In the genomic region with DNA sequence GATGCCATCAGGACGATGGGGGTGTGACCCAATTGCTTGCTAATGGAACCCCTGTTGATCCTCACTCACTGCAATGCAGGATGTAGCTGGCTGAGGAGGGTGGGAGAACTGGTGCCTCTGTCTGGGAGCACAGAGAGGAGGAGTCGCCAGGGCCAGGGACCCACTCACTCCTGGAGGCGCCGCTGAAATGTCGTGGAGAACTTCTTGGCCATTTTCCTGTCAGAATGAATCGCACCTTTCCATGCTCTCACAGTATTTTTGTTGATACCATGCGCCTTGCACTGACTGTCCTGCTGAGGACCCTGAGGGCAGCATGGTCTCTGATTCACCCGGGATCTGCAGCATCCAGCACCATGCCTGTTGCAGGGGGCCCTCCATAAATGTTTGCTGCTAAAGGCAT, we compare ENCODE assay signal across 26 cellular contexts.
"Had no signal": no experiment of that assay in that cellular context is flagged by ENCODE, and none has a peak within 500 bp of the region (broad histone marks: within the 10 kb centered on the region; RNA-seq: fewer than 3 reads in every experiment).

No MANE protein-coding gene starts in this region.

- H3K4me1 Mint-ChIP-seq: activated CD4-positive, alpha-beta memory T cell treated with anti-CD3 and anti-CD28 coated beads, Interleukin-2, amount 10 ng/mL, durations not matched to agents 7 days and 5 days; activated CD4-positive, alpha-beta T cell treated with anti-CD3 and anti-CD28 coated beads, Interleukin-2, amount 10 ng/mL, durations not matched to agents 7 days and 5 days; activated naive CD4-positive, alpha-beta T cell treated with anti-CD3 and anti-CD28 coated beads, Interleukin-2, amount 50 U/mL, for 24 hours; activated naive CD8-positive, alpha-beta T cell treated with anti-CD3 and anti-CD28 coated beads for 36 hours; activated naive CD8-positive, alpha-beta T cell treated with anti-CD3 and anti-CD28 coated beads, Interleukin-2, amount 50 U/mL, for 24 hours; central memory CD8-positive, alpha-beta T cell had no signal

- DNase-seq: activated CD4-positive, alpha-beta memory T cell treated with anti-CD3 and anti-CD28 coated beads, Interleukin-2, amount 10 ng/mL, durations not matched to agents 7 days and 5 days; activated CD4-positive, alpha-beta T cell treated with anti-CD3 and anti-CD28 coated beads for 1 hour; activated CD4-positive, alpha-beta T cell treated with anti-CD3 and anti-CD28 coated beads for 4 hours; activated CD4-positive, alpha-beta T cell treated with anti-CD3 and anti-CD28 coated beads, Interleukin-2, amount 10 ng/mL, durations not matched to agents 7 days and 5 days; activated CD4-positive, alpha-beta T cell treated with anti-CD3 and anti-CD28 coated beads, Interleukin-2, amount 50 U/mL, for 4 hours; activated CD8-positive, alpha-beta memory T cell treated with anti-CD3 and anti-CD28 coated beads, Interleukin-2, amount 50 U/mL, for 48 hours; activated naive CD4-positive, alpha-beta T cell treated with anti-CD3 and anti-CD28 coated beads for 36 hours; activated naive CD8-positive, alpha-beta T cell treated with anti-CD3 and anti-CD28 coated beads for 36 hours; activated naive CD8-positive, alpha-beta T cell treated with anti-CD3 and anti-CD28 coated beads, Interleukin-2, amount 50 U/mL, for 24 hours; activated T-cell treated with anti-CD3 and anti-CD28 coated beads for 4 hours; activated T-cell treated with anti-CD3 and anti-CD28 coated beads, Interleukin-2, amount 50 U/mL, for 24 hours; activated T-cell treated with anti-CD3 and anti-CD28 coated beads, Interleukin-2, amount 50 U/mL, for 72 hours; adrenal gland; amygdala; body of pancreas; dorsolateral prefrontal cortex; effector memory CD4-positive, alpha-beta T cell; endodermal cell; foreskin fibroblast; T-helper 2 cell had no signal

- H3K27ac ChIP-seq: adrenal gland, body of pancreas, cardiac muscle cell, coronary artery had no signal

- H3K27me3 Mint-ChIP-seq: activated naive CD8-positive, alpha-beta T cell treated with anti-CD3 and anti-CD28 coated beads for 36 hours; activated T-cell treated with anti-CD3 and anti-CD28 coated beads, Interleukin-2, amount 50 U/mL, for 24 hours had no signal

- H3K27ac Mint-ChIP-seq: activated CD4-positive, alpha-beta memory T cell treated with anti-CD3 and anti-CD28 coated beads, Interleukin-2, amount 10 ng/mL, durations not matched to agents 7 days and 5 days; activated CD4-positive, alpha-beta T cell treated with anti-CD3 and anti-CD28 coated beads, Interleukin-2, amount 10 ng/mL, durations not matched to agents 7 days and 5 days; activated naive CD4-positive, alpha-beta T cell treated with anti-CD3 and anti-CD28 coated beads for 36 hours; activated naive CD4-positive, alpha-beta T cell treated with anti-CD3 and anti-CD28 coated beads, Interleukin-2, amount 50 U/mL, for 24 hours; activated naive CD8-positive, alpha-beta T cell treated with anti-CD3 and anti-CD28 coated beads for 36 hours; activated naive CD8-positive, alpha-beta T cell treated with anti-CD3 and anti-CD28 coated beads, Interleukin-2, amount 50 U/mL, for 24 hours; activated T-cell treated with anti-CD3 and anti-CD28 coated beads, Interleukin-2, amount 50 U/mL, for 24 hours; activated T-cell treated with anti-CD3 and anti-CD28 coated beads, Interleukin-2, amount 50 U/mL, for 72 hours; dendritic cell treated with granulocyte-macrophage colony-stimulating factor and Interleukin-4, amounts not matched to agents 40 ng/mL and 50 ng/mL, for 4 days; endodermal cell had no signal

- ATAC-seq: activated naive CD8-positive, alpha-beta T cell treated with anti-CD3 and anti-CD28 coated beads, Interleukin-2, amount 50 U/mL, for 24 hours; activated T-cell treated with anti-CD3 and anti-CD28 coated beads, Interleukin-2, amount 50 U/mL, for 72 hours; body of pancreas; esophagus mucosa had no signal

- H3K9me3 ChIP-seq: adrenal gland, body of pancreas had no signal

- H3K36me3 ChIP-seq: adrenal gland, cardiac muscle cell had no signal

- H3K27me3 ChIP-seq: adrenal gland, body of pancreas had no signal

- H3K36me3 Mint-ChIP-seq: activated naive CD4-positive, alpha-beta T cell treated with anti-CD3 and anti-CD28 coated beads, Interleukin-2, amount 50 U/mL, for 24 hours; activated naive CD8-positive, alpha-beta T cell treated with anti-CD3 and anti-CD28 coated beads for 36 hours had no signal

- H3K4me1 ChIP-seq: adrenal gland, body of pancreas had no signal

- H3K9me3 Mint-ChIP-seq: activated CD4-positive, alpha-beta memory T cell treated with anti-CD3 and anti-CD28 coated beads, Interleukin-2, amount 10 ng/mL, durations not matched to agents 7 days and 5 days; activated CD4-positive, alpha-beta T cell treated with anti-CD3 and anti-CD28 coated beads, Interleukin-2, amount 10 ng/mL, durations not matched to agents 7 days and 5 days; activated naive CD4-positive, alpha-beta T cell treated with anti-CD3 and anti-CD28 coated beads for 36 hours; activated naive CD4-positive, alpha-beta T cell treated with anti-CD3 and anti-CD28 coated beads, Interleukin-2, amount 50 U/mL, for 24 hours; activated naive CD8-positive, alpha-beta T cell treated with anti-CD3 and anti-CD28 coated beads for 36 hours; activated naive CD8-positive, alpha-beta T cell treated with anti-CD3 and anti-CD28 coated beads, Interleukin-2, amount 50 U/mL, for 24 hours; activated T-cell treated with anti-CD3 and anti-CD28 coated beads, Interleukin-2, amount 50 U/mL, for 24 hours; activated T-cell treated with anti-CD3 and anti-CD28 coated beads, Interleukin-2, amount 50 U/mL, for 72 hours; central memory CD8-positive, alpha-beta T cell; dendritic cell treated with granulocyte-macrophage colony-stimulating factor and Interleukin-4, amounts not matched to agents 40 ng/mL and 50 ng/mL, for 4 days; endodermal cell had no signal

- H3K4me3 ChIP-seq: adrenal gland, body of pancreas, cardiac muscle cell, coronary artery, dorsolateral prefrontal cortex had no signal

- H3K4me3 Mint-ChIP-seq: activated CD4-positive, alpha-beta memory T cell treated with anti-CD3 and anti-CD28 coated beads, Interleukin-2, amount 10 ng/mL, durations not matched to agents 7 days and 5 days; activated CD4-positive, alpha-beta T cell treated with anti-CD3 and anti-CD28 coated beads, Interleukin-2, amount 10 ng/mL, durations not matched to agents 7 days and 5 days; activated naive CD4-positive, alpha-beta T cell treated with anti-CD3 and anti-CD28 coated beads for 36 hours; activated naive CD4-positive, alpha-beta T cell treated with anti-CD3 and anti-CD28 coated beads, Interleukin-2, amount 50 U/mL, for 24 hours; activated naive CD8-positive, alpha-beta T cell treated with anti-CD3 and anti-CD28 coated beads for 36 hours; activated naive CD8-positive, alpha-beta T cell treated with anti-CD3 and anti-CD28 coated beads, Interleukin-2, amount 50 U/mL, for 24 hours; activated T-cell treated with anti-CD3 and anti-CD28 coated beads, Interleukin-2, amount 50 U/mL, for 24 hours; activated T-cell treated with anti-CD3 and anti-CD28 coated beads, Interleukin-2, amount 50 U/mL, for 72 hours; central memory CD8-positive, alpha-beta T cell; dendritic cell treated with granulocyte-macrophage colony-stimulating factor and Interleukin-4, amounts not matched to agents 40 ng/mL and 50 ng/mL, for 4 days; endodermal cell had no signal
